ENCODE assay signal across 19 cellular contexts in the genomic region with DNA sequence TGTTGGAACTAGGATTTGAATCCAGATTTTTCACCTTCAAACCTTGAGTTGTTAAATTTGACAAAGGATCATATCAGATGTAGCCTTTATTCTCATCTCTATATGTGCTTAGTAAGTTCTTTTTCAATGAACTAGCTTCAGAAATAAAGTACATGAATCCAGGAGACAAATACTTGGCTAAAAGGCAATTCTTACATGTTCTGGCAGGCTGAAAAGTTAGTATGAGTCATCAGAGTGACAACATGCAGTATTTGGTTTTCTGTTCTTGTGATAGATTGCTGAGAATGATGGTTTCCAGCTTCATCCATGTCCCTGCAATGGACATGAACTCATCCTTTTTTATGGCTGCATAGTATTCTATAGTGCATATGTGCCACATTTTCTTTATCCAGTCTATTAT. TPM values are rescaled to one million over a fixed set of nuclear protein-coding genes. Genes with fewer than 3 reads are reported as not detected.
DNase-seq lines count a peak whose midpoint lies in the region; ATAC-seq, FAIRE-seq and TF ChIP-seq lines count a peak whose summit lies in the region.
"Had no signal": no experiment of that assay in that cellular context is flagged by ENCODE, and none has a peak within 500 bp of the region (broad histone marks: within the 10 kb centered on the region; RNA-seq: fewer than 3 reads in every experiment).

No MANE protein-coding gene starts in this region.

- TF ChIP-seq EP300 in HepG2 (IDR thresholded peaks at IDR 0.05; ENCODE audit: low read depth in 2 of 2, low read length in 2 of 2) (no peak), HepG2 (CRISPR knock-in tag; IDR thresholded peaks at IDR 0.05; ENCODE audit: borderline replicate concordance) (no peak), upper lobe of left lung (IDR thresholded peaks at IDR 0.05) (no peak)

- no peaks in the 10 kb centered on the region for H3K79me2 ChIP-seq in HepG2 (ENCODE audit: insufficient read depth, low read length)

- no peak for TF ChIP-seq POLR2A in HepG2 (IDR thresholded peaks at IDR 0.05; ENCODE audit: insufficient read depth in 1 of 2, low read depth in 2 of 2, low read length in 2 of 2)
- TF ChIP-seq POLR2A in upper lobe of left lung (IDR thresholded peaks at IDR 0.05) = no peak

- no peaks in the 10 kb centered on the region for H4K20me1 ChIP-seq in HepG2 (ENCODE audit: insufficient read depth, low read length)

- no peak for ATAC-seq in HepG2
- ATAC-seq in upper lobe of left lung (ENCODE audit: low FRiP score in 2 of 2) = no peak
- no peak for ATAC-seq in CD4-positive, alpha-beta T cell (ENCODE audit: poor library complexity)

- POLR2A ChIA-PET in HepG2 (lab: Yijun Ruan, JAX) = no interaction called here
- POLR2A ChIA-PET in CD4-positive, alpha-beta T cell (lab: Charles Lee) = no interaction called here

- H3K9ac ChIP-seq in HepG2 (ENCODE audit: insufficient read depth, low read depth, low read length) = no peak overlapping the region

- H3K9me3 ChIP-seq in HepG2 (ENCODE audit: low read length) (no peaks in the 10 kb centered on the region), upper lobe of left lung (no peaks in the 10 kb centered on the region)
- H3K9me3 ChIP-seq in CD4-positive, alpha-beta T cell (ENCODE audit: control insufficient read depth, low read length) = no peaks in the 10 kb centered on the region

- FAIRE-seq in HepG2 (lab: Jason Lieb, UNC) (no peak), urothelium cell line (lab: Jason Lieb, UNC) (no peak)
- FAIRE-seq: A204.1 had no signal

- in situ Hi-C loops in HepG2 (cut with HindIII; ENCODE audit: extremely low pct_ligation_motif_present, low pct_unique_long_range_greater_than_20kb) = no loop called here

- CTCF ChIA-PET in HepG2 (lab: Yijun Ruan, JAX; ENCODE audit: low intra/inter-chr PET ratio, low total read pairs) = no interaction called here
- CTCF ChIA-PET in CD4-positive, alpha-beta T cell (lab: Charles Lee) = no interaction called here

- no peaks in the 10 kb centered on the region for H3K36me3 Mint-ChIP-seq in CD4-positive, alpha-beta T cell (ENCODE audit: low read depth)

- no peaks in the 10 kb centered on the region for H3K27me3 Mint-ChIP-seq in CD4-positive, alpha-beta T cell

- H3K4me3 ChIP-seq in HepG2 (replicated peaks in 1 of 3; ENCODE audit: insufficient read depth in 1 of 3, low read depth in 2 of 3, low read length in 3 of 3) = no peak overlapping the region
- no peak overlapping the region for H3K4me3 ChIP-seq in upper lobe of left lung
- H3K4me3 ChIP-seq: PC-9 had no signal

- no peak for TF ChIP-seq RAD21 in HepG2 (CRISPR knock-in tag; IDR thresholded peaks at IDR 0.05)

- DNase-seq in EH (ENCODE audit: low read depth) (peak; percentile 20), amniotic epithelial cell (ENCODE audit: low read depth) (peak; percentile 33), fibroblast of gingiva (ENCODE audit: low read depth) (peak; percentile 43), HepG2 (ENCODE audit: low spot score) (no peak), urothelium cell line (ENCODE audit: low spot score) (no peak), upper lobe of left lung (no peak)
- DNase-seq in activated CD4-positive, alpha-beta T cell treated with anti-CD3 and anti-CD28 coated beads, Interleukin-2, amount 50 U/mL, for 4 hours = no peak
- DNase-seq in CD4-positive, alpha-beta T cell = no peak
- DNase-seq: DMS79 treated with DMSO at 0.1 percent for 48 hours, GDM1, GOT3, HFFc6, KG1, MM.1S, NCI-H1105 treated with DMSO at 0.1 percent for 48 hours, NCI-H187 treated with DMSO at 0.1 percent for 48 hours, NCI-H446, PC-9 had no signal

- H3K27ac ChIP-seq in HepG2 (ENCODE audit: extremely low read length, insufficient read depth, low read length) (no peak overlapping the region), upper lobe of left lung (no peak overlapping the region)
- no peak overlapping the region for H3K27ac ChIP-seq in CD4-positive, alpha-beta T cell (ENCODE audit: low read depth, low read length)
- H3K27ac ChIP-seq: PC-9 had no signal

- H3K27me3 ChIP-seq in HepG2 (ENCODE audit: control insufficient read depth in 1 of 2, insufficient read depth in 2 of 2, low read length in 2 of 2) (no peaks in the 10 kb centered on the region), upper lobe of left lung (no peaks in the 10 kb centered on the region)
- H3K27me3 ChIP-seq in CD4-positive, alpha-beta T cell (ENCODE audit: control insufficient read depth, insufficient read depth, low read length) = no peaks in the 10 kb centered on the region

- no peaks in the 10 kb centered on the region for H3K4me1 ChIP-seq in HepG2 (ENCODE audit: insufficient read depth, low read length)
- no peaks in the 10 kb centered on the region for H3K4me1 ChIP-seq in upper lobe of left lung

- H3K4me3 Mint-ChIP-seq in CD4-positive, alpha-beta T cell = no peak overlapping the region
- H3K4me3 Mint-ChIP-seq: HFFc6 had no signal

- H3K4me2 ChIP-seq in HepG2 (ENCODE audit: low read depth, low read length) = no peak overlapping the region
- H3K4me2 ChIP-seq: PC-9 had no signal

- H3K27ac Mint-ChIP-seq in CD4-positive, alpha-beta T cell = no peak overlapping the region
- H3K27ac Mint-ChIP-seq: HFFc6 had no signal

- no peaks in the 10 kb centered on the region for H3K4me1 Mint-ChIP-seq in CD4-positive, alpha-beta T cell (ENCODE audit: low read depth)

- TF ChIP-seq CTCF in HepG2 (CRISPR knock-in tag; IDR thresholded peaks at IDR 0.05) (no peak), upper lobe of left lung (IDR thresholded peaks at IDR 0.05) (no peak)
- no peak for TF ChIP-seq CTCF in CD4-positive, alpha-beta T cell (IDR thresholded peaks at IDR 0.05)

- H3K9me3 Mint-ChIP-seq in CD4-positive, alpha-beta T cell = peaks cover 10% of the 10 kb centered on the region
- H3K9me3 Mint-ChIP-seq: HFFc6 had no signal

- H2AFZ ChIP-seq in HepG2 (ENCODE audit: low read length) = no peak overlapping the region
- H2AFZ ChIP-seq: PC-9 had no signal

- BruUV-seq in HepG2 (replicated peaks; lab: Mats Ljungman, UMichigan) = no TSS peak

- intact Hi-C loops in HepG2 (cut with micrococcal nuclease; ENCODE audit: unreplicated experiment) = no loop called here
- intact Hi-C loops in CD4-positive, alpha-beta T cell (cut with DNase I, micrococcal nuclease) = no loop called here

- no peaks in the 10 kb centered on the region for H3K36me3 ChIP-seq in HepG2 (replicated peaks in 1 of 2; ENCODE audit: control insufficient read depth in 1 of 2, insufficient read depth in 2 of 2, low read length in 2 of 2)
- H3K36me3 ChIP-seq in upper lobe of left lung = no peaks in the 10 kb centered on the region

TF ChIP-seq in HepG2, 621 proteins besides CTCF, POLR2A, EP300 and RAD21:
- TF ChIP-seq CREB1 (IDR thresholded peaks at IDR 0.05) (peak; percentile 20; the same call in 1 of the 2 replicates), CREB1 (CRISPR knock-in tag; IDR thresholded peaks at IDR 0.05) (no peak), ZNF550 (CRISPR knock-in tag; IDR thresholded peaks at IDR 0.05; ENCODE audit: borderline replicate concordance) (no peak)

RNA-seq across cellular contexts. Expression of a gene that starts 40.4 kb away (rescaled TPM):
- total RNA-seq in HepG2 (2016; rRNA removed; fragmentation: Illumina TruSeq; extraction: Trizol) (not detected in 2 replicates), upper lobe of left lung (under 1 TPM in 2 of 6 donors, not detected in 4; 0.51 to 0.79 TPM)
- not detected in 2 replicates for total RNA-seq in HepG2 (2016; cell fraction: cytosol; rRNA removed; fragmentation: Illumina TruSeq; extraction: Trizol; ENCODE audit: low read depth)
- total RNA-seq in HepG2 (2016; cell fraction: insoluble cytoplasmic fraction; rRNA removed; fragmentation: Illumina TruSeq; extraction: Trizol) = not detected in 2 replicates
- not detected in 2 replicates for total RNA-seq in HepG2 (2016; cell fraction: membrane; rRNA removed; fragmentation: Illumina TruSeq; extraction: Trizol)
- total RNA-seq in HepG2 (2016; cell fraction: nucleus; rRNA removed; fragmentation: Illumina TruSeq; extraction: Trizol) = not detected in 2 replicates
- not detected in 2 replicates for polyA plus RNA-seq in HepG2 (2011; rRNA removed)
- polyA plus RNA-seq in HepG2 (2011; cell fraction: cytosol; rRNA removed) = not detected in 2 replicates
- polyA plus RNA-seq in HepG2 (2011; cell fraction: nucleus; rRNA removed) = not detected in 2 replicates
- polyA plus RNA-seq in HepG2 (2012) = not detected in 2 replicates
- polyA plus RNA-seq in HepG2 (2016; cell fraction: cytosol; fragmentation: Illumina TruSeq; extraction: Trizol; ENCODE audit: low read depth) = not detected in 2 replicates
- not detected in 2 replicates for polyA plus RNA-seq in HepG2 (2016; cell fraction: insoluble cytoplasmic fraction; fragmentation: Illumina TruSeq; extraction: Trizol; ENCODE audit: low read depth)
- not detected in 2 replicates for polyA plus RNA-seq in HepG2 (2016; cell fraction: membrane; fragmentation: Illumina TruSeq; extraction: Trizol; ENCODE audit: low read depth)
- polyA plus RNA-seq in HepG2 (2016; cell fraction: nucleus; fragmentation: Illumina TruSeq; extraction: Trizol; ENCODE audit: insufficient read depth, low read depth) = not detected in 2 replicates
- polyA minus RNA-seq in HepG2 (2011; rRNA and poly(A)+ RNA removed; ENCODE audit: low replicate concordance) = not detected in 2 replicates
- polyA minus RNA-seq in HepG2 (2011; cell fraction: cytosol; rRNA and poly(A)+ RNA removed) = not detected in 2 replicates
- not detected in 2 replicates for polyA minus RNA-seq in HepG2 (2011; cell fraction: nucleus; rRNA and poly(A)+ RNA removed)
- total RNA-seq in CD4-positive, alpha-beta T cell = not detected
- total RNA-seq: HFFc6, PC-9 had no signal

Comparison
In these comparisons a context has a peak if more than half of its experiments do, and no peak if none do; other contexts are left out.
1. DNase-seq: peak in EH (single experiment), amniotic epithelial cell (single experiment) and fibroblast of gingiva (single experiment); none in HepG2 (single experiment), activated CD4-positive, alpha-beta T cell treated with anti-CD3 and anti-CD28 coated beads, Interleukin-2, amount 50 U/mL, for 4 hours (0 of 2), urothelium cell line (single experiment), upper lobe of left lung (0 of 2) and CD4-positive, alpha-beta T cell (0 of 10).